In the genomic region with DNA sequence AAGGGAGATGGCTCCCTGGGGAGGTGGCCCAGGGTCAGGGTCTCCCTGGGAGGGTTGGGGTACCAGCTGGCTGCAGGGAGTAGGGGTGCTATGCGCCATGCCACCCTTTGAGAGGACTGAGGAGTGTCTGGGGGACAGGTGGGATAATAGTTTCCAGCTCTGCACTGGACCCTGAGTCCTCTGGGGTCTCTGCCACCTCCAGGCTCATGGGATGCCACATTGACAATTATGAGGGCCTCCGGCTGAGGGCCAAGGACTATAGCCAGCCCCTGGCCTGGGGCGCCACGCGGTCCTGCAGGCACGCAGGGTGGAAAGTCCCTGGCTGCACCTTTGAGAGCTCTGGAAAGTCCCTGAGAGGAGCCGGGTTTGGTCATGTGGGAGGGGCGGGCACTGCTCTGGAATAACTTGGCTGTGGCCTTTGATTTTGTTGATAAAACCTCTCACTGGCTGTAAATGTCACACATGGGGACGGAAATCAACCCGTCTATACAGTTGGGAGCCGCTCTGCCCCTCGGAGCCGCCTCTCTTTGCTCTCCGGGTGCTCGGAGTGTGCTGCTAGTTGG, we compare ENCODE assay signal across 1 cellular context.
A peak's percentile ranks its signal among the peaks of the same experiment; 100 is the strongest.
TF ChIP-seq lines count a peak whose summit lies in the region.

No MANE protein-coding gene starts in this region.

TF ChIP-seq in GM12878, 131 proteins besides CTCF, POLR2A, EP300 and RAD21 (continues in another document):
- TF ChIP-seq, protein P1, sequence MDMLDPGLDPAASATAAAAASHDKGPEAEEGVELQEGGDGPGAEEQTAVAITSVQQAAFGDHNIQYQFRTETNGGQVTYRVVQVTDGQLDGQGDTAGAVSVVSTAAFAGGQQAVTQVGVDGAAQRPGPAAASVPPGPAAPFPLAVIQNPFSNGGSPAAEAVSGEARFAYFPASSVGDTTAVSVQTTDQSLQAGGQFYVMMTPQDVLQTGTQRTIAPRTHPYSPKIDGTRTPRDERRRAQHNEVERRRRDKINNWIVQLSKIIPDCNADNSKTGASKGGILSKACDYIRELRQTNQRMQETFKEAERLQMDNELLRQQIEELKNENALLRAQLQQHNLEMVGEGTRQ (IDR thresholded peaks at IDR 0.05; ENCODE audit: borderline replicate concordance, low read depth, low read length) = peak; percentile 52
- no peak for TF ChIP-seq NFXL1 (IDR thresholded peaks at IDR 0.05; ENCODE audit: borderline replicate concordance)
- no peak for TF ChIP-seq SMAD5 (IDR thresholded peaks at IDR 0.05; ENCODE audit: low read depth)
- no peak for TF ChIP-seq KDM1A (IDR thresholded peaks at IDR 0.05; ENCODE audit: borderline replicate concordance)
- TF ChIP-seq ZNF207 (IDR thresholded peaks at IDR 0.05; ENCODE audit: borderline replicate concordance) = 0 out of 2 replicates have a peak, but pooled peaks have one; percentile 52
- no peak for TF ChIP-seq ZZZ3 (IDR thresholded peaks at IDR 0.05; ENCODE audit: control insufficient read depth, insufficient read length, low read depth)
- TF ChIP-seq POU2F2 (IDR thresholded peaks at IDR 0.05; ENCODE audit: borderline replicate concordance, low read depth, low read length) = peak; percentile 44; the same call in 1 of the 3 replicates
- TF ChIP-seq, protein P2, sequence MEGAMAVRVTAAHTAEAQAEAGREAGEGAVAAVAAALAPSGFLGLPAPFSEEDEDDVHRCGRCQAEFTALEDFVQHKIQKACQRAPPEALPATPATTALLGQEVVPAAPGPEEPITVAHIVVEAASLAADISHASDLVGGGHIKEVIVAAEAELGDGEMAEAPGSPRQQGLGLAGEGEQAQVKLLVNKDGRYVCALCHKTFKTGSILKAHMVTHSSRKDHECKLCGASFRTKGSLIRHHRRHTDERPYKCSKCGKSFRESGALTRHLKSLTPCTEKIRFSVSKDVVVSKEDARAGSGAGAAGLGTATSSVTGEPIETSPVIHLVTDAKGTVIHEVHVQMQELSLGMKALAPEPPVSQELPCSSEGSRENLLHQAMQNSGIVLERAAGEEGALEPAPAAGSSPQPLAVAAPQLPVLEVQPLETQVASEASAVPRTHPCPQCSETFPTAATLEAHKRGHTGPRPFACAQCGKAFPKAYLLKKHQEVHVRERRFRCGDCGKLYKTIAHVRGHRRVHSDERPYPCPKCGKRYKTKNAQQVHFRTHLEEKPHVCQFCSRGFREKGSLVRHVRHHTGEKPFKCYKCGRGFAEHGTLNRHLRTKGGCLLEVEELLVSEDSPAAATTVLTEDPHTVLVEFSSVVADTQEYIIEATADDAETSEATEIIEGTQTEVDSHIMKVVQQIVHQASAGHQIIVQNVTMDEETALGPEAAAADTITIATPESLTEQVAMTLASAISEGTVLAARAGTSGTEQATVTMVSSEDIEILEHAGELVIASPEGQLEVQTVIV (IDR thresholded peaks at IDR 0.05; ENCODE audit: borderline replicate concordance, partially characterized antibody) = no peak
- TF ChIP-seq, protein P3, sequence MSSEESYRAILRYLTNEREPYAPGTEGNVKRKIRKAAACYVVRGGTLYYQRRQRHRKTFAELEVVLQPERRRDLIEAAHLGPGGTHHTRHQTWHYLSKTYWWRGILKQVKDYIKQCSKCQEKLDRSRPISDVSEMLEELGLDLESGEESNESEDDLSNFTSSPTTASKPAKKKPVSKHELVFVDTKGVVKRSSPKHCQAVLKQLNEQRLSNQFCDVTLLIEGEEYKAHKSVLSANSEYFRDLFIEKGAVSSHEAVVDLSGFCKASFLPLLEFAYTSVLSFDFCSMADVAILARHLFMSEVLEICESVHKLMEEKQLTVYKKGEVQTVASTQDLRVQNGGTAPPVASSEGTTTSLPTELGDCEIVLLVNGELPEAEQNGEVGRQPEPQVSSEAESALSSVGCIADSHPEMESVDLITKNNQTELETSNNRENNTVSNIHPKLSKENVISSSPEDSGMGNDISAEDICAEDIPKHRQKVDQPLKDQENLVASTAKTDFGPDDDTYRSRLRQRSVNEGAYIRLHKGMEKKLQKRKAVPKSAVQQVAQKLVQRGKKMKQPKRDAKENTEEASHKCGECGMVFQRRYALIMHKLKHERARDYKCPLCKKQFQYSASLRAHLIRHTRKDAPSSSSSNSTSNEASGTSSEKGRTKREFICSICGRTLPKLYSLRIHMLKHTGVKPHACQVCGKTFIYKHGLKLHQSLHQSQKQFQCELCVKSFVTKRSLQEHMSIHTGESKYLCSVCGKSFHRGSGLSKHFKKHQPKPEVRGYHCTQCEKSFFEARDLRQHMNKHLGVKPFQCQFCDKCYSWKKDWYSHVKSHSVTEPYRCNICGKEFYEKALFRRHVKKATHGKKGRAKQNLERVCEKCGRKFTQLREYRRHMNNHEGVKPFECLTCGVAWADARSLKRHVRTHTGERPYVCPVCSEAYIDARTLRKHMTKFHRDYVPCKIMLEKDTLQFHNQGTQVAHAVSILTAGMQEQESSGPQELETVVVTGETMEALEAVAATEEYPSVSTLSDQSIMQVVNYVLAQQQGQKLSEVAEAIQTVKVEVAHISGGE (CRISPR knock-in tag; IDR thresholded peaks at IDR 0.05) = no peak
- no peak for TF ChIP-seq NR2C1 (IDR thresholded peaks at IDR 0.05)
- TF ChIP-seq, protein P4, sequence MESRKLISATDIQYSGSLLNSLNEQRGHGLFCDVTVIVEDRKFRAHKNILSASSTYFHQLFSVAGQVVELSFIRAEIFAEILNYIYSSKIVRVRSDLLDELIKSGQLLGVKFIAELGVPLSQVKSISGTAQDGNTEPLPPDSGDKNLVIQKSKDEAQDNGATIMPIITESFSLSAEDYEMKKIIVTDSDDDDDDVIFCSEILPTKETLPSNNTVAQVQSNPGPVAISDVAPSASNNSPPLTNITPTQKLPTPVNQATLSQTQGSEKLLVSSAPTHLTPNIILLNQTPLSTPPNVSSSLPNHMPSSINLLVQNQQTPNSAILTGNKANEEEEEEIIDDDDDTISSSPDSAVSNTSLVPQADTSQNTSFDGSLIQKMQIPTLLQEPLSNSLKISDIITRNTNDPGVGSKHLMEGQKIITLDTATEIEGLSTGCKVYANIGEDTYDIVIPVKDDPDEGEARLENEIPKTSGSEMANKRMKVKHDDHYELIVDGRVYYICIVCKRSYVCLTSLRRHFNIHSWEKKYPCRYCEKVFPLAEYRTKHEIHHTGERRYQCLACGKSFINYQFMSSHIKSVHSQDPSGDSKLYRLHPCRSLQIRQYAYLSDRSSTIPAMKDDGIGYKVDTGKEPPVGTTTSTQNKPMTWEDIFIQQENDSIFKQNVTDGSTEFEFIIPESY (IDR thresholded peaks at IDR 0.05) = no peak
- no peak for TF ChIP-seq SREBF2 (IDR thresholded peaks at IDR 0.05; ENCODE audit: low read length)
- 0 out of 2 replicates have a peak, but pooled peaks have one; percentile 62 for TF ChIP-seq NBN (IDR thresholded peaks at IDR 0.05)
- no peak for TF ChIP-seq FOS (IDR thresholded peaks at IDR 0.05; ENCODE audit: borderline replicate concordance, extremely low read depth, insufficient read length)
- no peak for TF ChIP-seq BRCA1 (IDR thresholded peaks at IDR 0.05; ENCODE audit: low read depth, low read length)
- no peak for TF ChIP-seq ESRRA (IDR thresholded peaks at IDR 0.05; ENCODE audit: low read length)
- TF ChIP-seq, protein P5, sequence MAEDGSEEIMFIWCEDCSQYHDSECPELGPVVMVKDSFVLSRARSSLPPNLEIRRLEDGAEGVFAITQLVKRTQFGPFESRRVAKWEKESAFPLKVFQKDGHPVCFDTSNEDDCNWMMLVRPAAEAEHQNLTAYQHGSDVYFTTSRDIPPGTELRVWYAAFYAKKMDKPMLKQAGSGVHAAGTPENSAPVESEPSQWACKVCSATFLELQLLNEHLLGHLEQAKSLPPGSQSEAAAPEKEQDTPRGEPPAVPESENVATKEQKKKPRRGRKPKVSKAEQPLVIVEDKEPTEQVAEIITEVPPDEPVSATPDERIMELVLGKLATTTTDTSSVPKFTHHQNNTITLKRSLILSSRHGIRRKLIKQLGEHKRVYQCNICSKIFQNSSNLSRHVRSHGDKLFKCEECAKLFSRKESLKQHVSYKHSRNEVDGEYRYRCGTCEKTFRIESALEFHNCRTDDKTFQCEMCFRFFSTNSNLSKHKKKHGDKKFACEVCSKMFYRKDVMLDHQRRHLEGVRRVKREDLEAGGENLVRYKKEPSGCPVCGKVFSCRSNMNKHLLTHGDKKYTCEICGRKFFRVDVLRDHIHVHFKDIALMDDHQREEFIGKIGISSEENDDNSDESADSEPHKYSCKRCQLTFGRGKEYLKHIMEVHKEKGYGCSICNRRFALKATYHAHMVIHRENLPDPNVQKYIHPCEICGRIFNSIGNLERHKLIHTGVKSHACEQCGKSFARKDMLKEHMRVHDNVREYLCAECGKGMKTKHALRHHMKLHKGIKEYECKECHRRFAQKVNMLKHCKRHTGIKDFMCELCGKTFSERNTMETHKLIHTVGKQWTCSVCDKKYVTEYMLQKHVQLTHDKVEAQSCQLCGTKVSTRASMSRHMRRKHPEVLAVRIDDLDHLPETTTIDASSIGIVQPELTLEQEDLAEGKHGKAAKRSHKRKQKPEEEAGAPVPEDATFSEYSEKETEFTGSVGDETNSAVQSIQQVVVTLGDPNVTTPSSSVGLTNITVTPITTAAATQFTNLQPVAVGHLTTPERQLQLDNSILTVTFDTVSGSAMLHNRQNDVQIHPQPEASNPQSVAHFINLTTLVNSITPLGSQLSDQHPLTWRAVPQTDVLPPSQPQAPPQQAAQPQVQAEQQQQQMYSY (CRISPR knock-in tag; IDR thresholded peaks at IDR 0.05) = no peak
- no peak for TF ChIP-seq EGR1 (IDR thresholded peaks at IDR 0.05; ENCODE audit: borderline replicate concordance in 1 of 2, low read depth in 2 of 2, low read length in 2 of 2)
- TF ChIP-seq ZNF24 (IDR thresholded peaks at IDR 0.05) = no peak
- TF ChIP-seq CHD1 (IDR thresholded peaks at IDR 0.05; ENCODE audit: low read depth, low read length) = no peak
- TF ChIP-seq CBX3 (IDR thresholded peaks at IDR 0.05; ENCODE audit: borderline replicate concordance, low read depth) = no peak
- TF ChIP-seq EZH2 (IDR thresholded peaks at IDR 0.05; ENCODE audit: borderline replicate concordance, control insufficient read depth, low read depth, low read length) = no peak
- TF ChIP-seq DPF2 (IDR thresholded peaks at IDR 0.05) = peak; percentile 88
- peak; percentile 53 for TF ChIP-seq KLF5 (IDR thresholded peaks at IDR 0.05; ENCODE audit: partially characterized antibody)
- no peak for TF ChIP-seq TCF7 (IDR thresholded peaks at IDR 0.05; ENCODE audit: borderline replicate concordance)
- TF ChIP-seq, protein P6, sequence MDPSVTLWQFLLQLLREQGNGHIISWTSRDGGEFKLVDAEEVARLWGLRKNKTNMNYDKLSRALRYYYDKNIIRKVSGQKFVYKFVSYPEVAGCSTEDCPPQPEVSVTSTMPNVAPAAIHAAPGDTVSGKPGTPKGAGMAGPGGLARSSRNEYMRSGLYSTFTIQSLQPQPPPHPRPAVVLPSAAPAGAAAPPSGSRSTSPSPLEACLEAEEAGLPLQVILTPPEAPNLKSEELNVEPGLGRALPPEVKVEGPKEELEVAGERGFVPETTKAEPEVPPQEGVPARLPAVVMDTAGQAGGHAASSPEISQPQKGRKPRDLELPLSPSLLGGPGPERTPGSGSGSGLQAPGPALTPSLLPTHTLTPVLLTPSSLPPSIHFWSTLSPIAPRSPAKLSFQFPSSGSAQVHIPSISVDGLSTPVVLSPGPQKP (IDR thresholded peaks at IDR 0.05; ENCODE audit: low read depth, low read length) = no peak
- TF ChIP-seq, protein P7, sequence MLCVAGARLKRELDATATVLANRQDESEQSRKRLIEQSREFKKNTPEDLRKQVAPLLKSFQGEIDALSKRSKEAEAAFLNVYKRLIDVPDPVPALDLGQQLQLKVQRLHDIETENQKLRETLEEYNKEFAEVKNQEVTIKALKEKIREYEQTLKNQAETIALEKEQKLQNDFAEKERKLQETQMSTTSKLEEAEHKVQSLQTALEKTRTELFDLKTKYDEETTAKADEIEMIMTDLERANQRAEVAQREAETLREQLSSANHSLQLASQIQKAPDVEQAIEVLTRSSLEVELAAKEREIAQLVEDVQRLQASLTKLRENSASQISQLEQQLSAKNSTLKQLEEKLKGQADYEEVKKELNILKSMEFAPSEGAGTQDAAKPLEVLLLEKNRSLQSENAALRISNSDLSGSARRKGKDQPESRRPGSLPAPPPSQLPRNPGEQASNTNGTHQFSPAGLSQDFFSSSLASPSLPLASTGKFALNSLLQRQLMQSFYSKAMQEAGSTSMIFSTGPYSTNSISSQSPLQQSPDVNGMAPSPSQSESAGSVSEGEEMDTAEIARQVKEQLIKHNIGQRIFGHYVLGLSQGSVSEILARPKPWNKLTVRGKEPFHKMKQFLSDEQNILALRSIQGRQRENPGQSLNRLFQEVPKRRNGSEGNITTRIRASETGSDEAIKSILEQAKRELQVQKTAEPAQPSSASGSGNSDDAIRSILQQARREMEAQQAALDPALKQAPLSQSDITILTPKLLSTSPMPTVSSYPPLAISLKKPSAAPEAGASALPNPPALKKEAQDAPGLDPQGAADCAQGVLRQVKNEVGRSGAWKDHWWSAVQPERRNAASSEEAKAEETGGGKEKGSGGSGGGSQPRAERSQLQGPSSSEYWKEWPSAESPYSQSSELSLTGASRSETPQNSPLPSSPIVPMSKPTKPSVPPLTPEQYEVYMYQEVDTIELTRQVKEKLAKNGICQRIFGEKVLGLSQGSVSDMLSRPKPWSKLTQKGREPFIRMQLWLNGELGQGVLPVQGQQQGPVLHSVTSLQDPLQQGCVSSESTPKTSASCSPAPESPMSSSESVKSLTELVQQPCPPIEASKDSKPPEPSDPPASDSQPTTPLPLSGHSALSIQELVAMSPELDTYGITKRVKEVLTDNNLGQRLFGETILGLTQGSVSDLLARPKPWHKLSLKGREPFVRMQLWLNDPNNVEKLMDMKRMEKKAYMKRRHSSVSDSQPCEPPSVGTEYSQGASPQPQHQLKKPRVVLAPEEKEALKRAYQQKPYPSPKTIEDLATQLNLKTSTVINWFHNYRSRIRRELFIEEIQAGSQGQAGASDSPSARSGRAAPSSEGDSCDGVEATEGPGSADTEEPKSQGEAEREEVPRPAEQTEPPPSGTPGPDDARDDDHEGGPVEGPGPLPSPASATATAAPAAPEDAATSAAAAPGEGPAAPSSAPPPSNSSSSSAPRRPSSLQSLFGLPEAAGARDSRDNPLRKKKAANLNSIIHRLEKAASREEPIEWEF (IDR thresholded peaks at IDR 0.05; ENCODE audit: insufficient replicate concordance, low read depth, low read length) = no peak
- TF ChIP-seq BHLHE40 (IDR thresholded peaks at IDR 0.05; ENCODE audit: borderline replicate concordance in 1 of 2, low read depth in 2 of 2, low read length in 1 of 2) = peak; percentile 41 to 66; a peak in 2 of 4 replicates
- no peak for TF ChIP-seq POLR2AphosphoS2 (IDR thresholded peaks at IDR 0.05; ENCODE audit: low read depth, low read length)
- TF ChIP-seq NRF1 (conservative IDR thresholded peaks at IDR 0.05; ENCODE audit: low read depth, low read length) = no peak
- no peak for TF ChIP-seq MYB (IDR thresholded peaks at IDR 0.05; ENCODE audit: borderline replicate concordance, low read depth, low read length)
- TF ChIP-seq, protein P8, sequence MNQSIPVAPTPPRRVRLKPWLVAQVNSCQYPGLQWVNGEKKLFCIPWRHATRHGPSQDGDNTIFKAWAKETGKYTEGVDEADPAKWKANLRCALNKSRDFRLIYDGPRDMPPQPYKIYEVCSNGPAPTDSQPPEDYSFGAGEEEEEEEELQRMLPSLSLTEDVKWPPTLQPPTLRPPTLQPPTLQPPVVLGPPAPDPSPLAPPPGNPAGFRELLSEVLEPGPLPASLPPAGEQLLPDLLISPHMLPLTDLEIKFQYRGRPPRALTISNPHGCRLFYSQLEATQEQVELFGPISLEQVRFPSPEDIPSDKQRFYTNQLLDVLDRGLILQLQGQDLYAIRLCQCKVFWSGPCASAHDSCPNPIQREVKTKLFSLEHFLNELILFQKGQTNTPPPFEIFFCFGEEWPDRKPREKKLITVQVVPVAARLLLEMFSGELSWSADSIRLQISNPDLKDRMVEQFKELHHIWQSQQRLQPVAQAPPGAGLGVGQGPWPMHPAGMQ (IDR thresholded peaks at IDR 0.05; ENCODE audit: borderline replicate concordance) = no peak
- TF ChIP-seq TBL1XR1 (IDR thresholded peaks at IDR 0.05; ENCODE audit: low read depth, low read length) = peak; percentile 64
- no peak for TF ChIP-seq CEBPB (IDR thresholded peaks at IDR 0.05; ENCODE audit: borderline replicate concordance in 1 of 2, low read depth in 2 of 2, low read length in 2 of 2)
